Comparison of ENCODE assay signal across 1 cellular context in the genomic region with DNA sequence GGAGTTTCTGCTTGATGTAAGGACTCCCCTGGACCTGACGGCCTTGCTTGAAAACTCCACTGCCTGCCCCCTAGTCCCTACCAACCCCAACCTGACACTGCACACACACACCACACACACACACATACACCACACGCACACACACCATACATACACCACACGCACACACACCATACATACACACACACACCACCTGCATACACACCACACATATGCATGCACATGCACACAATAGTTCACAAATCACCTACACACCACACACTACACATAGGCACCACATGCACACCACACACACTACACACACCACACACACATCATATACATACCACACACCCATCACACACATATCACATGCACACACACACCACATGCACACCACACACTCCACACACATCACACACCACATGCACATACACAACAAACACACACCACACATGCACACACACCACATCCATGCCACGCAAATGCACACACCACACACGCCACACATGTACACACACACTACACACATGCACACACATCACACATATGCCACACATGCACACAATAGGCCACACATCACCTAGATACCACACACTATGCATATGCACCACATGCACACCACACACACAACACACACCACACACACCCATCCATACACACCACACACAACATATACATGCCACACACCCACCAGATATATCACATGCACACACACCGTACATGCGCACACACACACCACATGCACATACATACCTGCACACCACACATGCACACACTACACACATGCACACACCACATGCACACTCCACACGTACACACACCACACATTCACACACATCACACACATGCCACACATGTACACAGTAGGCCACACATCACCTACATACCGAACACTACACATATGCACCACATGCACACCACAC.
A peak's percentile ranks its signal among the peaks of the same experiment; 100 is the strongest.
TF ChIP-seq lines count a peak whose summit lies in the region.

No MANE protein-coding gene starts in this region.

TF ChIP-seq in HepG2, 621 proteins besides CTCF, POLR2A, EP300 and RAD21 (continued from another document and continues in another):
- no peak for TF ChIP-seq SETDB1 (CRISPR knock-in tag; IDR thresholded peaks at IDR 0.05; ENCODE audit: borderline replicate concordance)
- no peak for TF ChIP-seq ZNF670 (CRISPR knock-in tag; IDR thresholded peaks at IDR 0.05; ENCODE audit: borderline replicate concordance)
- no peak for TF ChIP-seq JDP2 (CRISPR knock-in tag; IDR thresholded peaks at IDR 0.05; ENCODE audit: borderline replicate concordance)
- no peak for TF ChIP-seq GTF3A (CRISPR knock-in tag; conservative IDR thresholded peaks at IDR 0.05)
- TF ChIP-seq FOXA1 (IDR thresholded peaks at IDR 0.05): no peak
- TF ChIP-seq FOXA1 (CRISPR knock-in tag; IDR thresholded peaks at IDR 0.05): no peak
- no peak for TF ChIP-seq HES4 (CRISPR knock-in tag; IDR thresholded peaks at IDR 0.05; ENCODE audit: borderline replicate concordance)
- TF ChIP-seq, protein P1, sequence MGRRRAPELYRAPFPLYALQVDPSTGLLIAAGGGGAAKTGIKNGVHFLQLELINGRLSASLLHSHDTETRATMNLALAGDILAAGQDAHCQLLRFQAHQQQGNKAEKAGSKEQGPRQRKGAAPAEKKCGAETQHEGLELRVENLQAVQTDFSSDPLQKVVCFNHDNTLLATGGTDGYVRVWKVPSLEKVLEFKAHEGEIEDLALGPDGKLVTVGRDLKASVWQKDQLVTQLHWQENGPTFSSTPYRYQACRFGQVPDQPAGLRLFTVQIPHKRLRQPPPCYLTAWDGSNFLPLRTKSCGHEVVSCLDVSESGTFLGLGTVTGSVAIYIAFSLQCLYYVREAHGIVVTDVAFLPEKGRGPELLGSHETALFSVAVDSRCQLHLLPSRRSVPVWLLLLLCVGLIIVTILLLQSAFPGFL (CRISPR knock-in tag; IDR thresholded peaks at IDR 0.05): no peak
- TF ChIP-seq CREBL2 (CRISPR knock-in tag; IDR thresholded peaks at IDR 0.05; ENCODE audit: borderline replicate concordance): no peak
- TF ChIP-seq ZNF451 (CRISPR knock-in tag; IDR thresholded peaks at IDR 0.05): 0 out of 2 replicates have a peak, but pooled peaks have one; percentile 12
- TF ChIP-seq MIER2 (CRISPR knock-in tag; IDR thresholded peaks at IDR 0.05): no peak
- TF ChIP-seq AGO2 (optimal IDR thresholded peaks at IDR 0.05; ENCODE audit: low read depth, low read length): no peak
- TF ChIP-seq, protein P2, sequence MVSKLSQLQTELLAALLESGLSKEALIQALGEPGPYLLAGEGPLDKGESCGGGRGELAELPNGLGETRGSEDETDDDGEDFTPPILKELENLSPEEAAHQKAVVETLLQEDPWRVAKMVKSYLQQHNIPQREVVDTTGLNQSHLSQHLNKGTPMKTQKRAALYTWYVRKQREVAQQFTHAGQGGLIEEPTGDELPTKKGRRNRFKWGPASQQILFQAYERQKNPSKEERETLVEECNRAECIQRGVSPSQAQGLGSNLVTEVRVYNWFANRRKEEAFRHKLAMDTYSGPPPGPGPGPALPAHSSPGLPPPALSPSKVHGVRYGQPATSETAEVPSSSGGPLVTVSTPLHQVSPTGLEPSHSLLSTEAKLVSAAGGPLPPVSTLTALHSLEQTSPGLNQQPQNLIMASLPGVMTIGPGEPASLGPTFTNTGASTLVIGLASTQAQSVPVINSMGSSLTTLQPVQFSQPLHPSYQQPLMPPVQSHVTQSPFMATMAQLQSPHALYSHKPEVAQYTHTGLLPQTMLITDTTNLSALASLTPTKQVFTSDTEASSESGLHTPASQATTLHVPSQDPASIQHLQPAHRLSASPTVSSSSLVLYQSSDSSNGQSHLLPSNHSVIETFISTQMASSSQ (IDR thresholded peaks at IDR 0.05; ENCODE audit: low read depth): no peak
- TF ChIP-seq, protein P2 (CRISPR knock-in tag; IDR thresholded peaks at IDR 0.05; ENCODE audit: borderline replicate concordance): no peak
- no peak for TF ChIP-seq KLF9 (CRISPR knock-in tag; IDR thresholded peaks at IDR 0.05; ENCODE audit: low read depth)
- TF ChIP-seq HDAC2 (CRISPR knock-in tag; IDR thresholded peaks at IDR 0.05): no peak
- no peak for TF ChIP-seq ZNF558 (CRISPR knock-in tag; IDR thresholded peaks at IDR 0.05; ENCODE audit: borderline replicate concordance)
- TF ChIP-seq, protein P3, sequence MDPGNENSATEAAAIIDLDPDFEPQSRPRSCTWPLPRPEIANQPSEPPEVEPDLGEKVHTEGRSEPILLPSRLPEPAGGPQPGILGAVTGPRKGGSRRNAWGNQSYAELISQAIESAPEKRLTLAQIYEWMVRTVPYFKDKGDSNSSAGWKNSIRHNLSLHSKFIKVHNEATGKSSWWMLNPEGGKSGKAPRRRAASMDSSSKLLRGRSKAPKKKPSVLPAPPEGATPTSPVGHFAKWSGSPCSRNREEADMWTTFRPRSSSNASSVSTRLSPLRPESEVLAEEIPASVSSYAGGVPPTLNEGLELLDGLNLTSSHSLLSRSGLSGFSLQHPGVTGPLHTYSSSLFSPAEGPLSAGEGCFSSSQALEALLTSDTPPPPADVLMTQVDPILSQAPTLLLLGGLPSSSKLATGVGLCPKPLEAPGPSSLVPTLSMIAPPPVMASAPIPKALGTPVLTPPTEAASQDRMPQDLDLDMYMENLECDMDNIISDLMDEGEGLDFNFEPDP (CRISPR knock-in tag; conservative IDR thresholded peaks at IDR 0.05): no peak
- TF ChIP-seq AKAP8 (CRISPR knock-in tag; IDR thresholded peaks at IDR 0.05): no peak
- TF ChIP-seq, protein P4, sequence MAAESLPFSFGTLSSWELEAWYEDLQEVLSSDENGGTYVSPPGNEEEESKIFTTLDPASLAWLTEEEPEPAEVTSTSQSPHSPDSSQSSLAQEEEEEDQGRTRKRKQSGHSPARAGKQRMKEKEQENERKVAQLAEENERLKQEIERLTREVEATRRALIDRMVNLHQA (CRISPR knock-in tag; IDR thresholded peaks at IDR 0.05): no peak
- TF ChIP-seq ZNF503 (CRISPR knock-in tag; IDR thresholded peaks at IDR 0.05): no peak
- TF ChIP-seq, protein P5, sequence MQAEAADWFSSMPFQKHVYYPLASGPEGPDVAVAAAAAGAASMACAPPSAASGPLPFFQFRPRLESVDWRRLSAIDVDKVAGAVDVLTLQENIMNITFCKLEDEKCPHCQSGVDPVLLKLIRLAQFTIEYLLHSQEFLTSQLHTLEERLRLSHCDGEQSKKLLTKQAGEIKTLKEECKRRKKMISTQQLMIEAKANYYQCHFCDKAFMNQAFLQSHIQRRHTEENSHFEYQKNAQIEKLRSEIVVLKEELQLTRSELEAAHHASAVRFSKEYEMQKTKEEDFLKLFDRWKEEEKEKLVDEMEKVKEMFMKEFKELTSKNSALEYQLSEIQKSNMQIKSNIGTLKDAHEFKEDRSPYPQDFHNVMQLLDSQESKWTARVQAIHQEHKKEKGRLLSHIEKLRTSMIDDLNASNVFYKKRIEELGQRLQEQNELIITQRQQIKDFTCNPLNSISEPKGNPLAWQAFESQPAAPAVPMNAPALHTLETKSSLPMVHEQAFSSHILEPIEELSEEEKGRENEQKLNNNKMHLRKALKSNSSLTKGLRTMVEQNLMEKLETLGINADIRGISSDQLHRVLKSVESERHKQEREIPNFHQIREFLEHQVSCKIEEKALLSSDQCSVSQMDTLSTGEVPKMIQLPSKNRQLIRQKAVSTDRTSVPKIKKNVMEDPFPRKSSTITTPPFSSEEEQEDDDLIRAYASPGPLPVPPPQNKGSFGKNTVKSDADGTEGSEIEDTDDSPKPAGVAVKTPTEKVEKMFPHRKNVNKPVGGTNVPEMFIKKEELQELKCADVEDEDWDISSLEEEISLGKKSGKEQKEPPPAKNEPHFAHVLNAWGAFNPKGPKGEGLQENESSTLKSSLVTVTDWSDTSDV (CRISPR knock-in tag; IDR thresholded peaks at IDR 0.05): no peak
- TF ChIP-seq DNMT3B (CRISPR knock-in tag; conservative IDR thresholded peaks at IDR 0.05): no peak
- TF ChIP-seq KDM1A (CRISPR knock-in tag; IDR thresholded peaks at IDR 0.05): no peak
- no peak for TF ChIP-seq GPBP1L1 (CRISPR knock-in tag; IDR thresholded peaks at IDR 0.05)
- TF ChIP-seq GATAD2A (CRISPR knock-in tag; IDR thresholded peaks at IDR 0.05): no peak
- no peak for TF ChIP-seq ZNF598 (CRISPR knock-in tag; IDR thresholded peaks at IDR 0.05; ENCODE audit: borderline replicate concordance)
- TF ChIP-seq TCF12 (IDR thresholded peaks at IDR 0.05): no peak
- no peak for TF ChIP-seq TCF12 (CRISPR knock-in tag; IDR thresholded peaks at IDR 0.05)
- no peak for TF ChIP-seq ZNF383 (CRISPR knock-in tag; IDR thresholded peaks at IDR 0.05; ENCODE audit: borderline replicate concordance)
- TF ChIP-seq MYC (CRISPR knock-in tag; IDR thresholded peaks at IDR 0.05; ENCODE audit: borderline replicate concordance): no peak
- TF ChIP-seq ZNF510 (CRISPR knock-in tag; IDR thresholded peaks at IDR 0.05; ENCODE audit: low read depth): no peak
- no peak for TF ChIP-seq CBX5 (CRISPR knock-in tag; IDR thresholded peaks at IDR 0.05; ENCODE audit: borderline replicate concordance)
- TF ChIP-seq UBTF (CRISPR knock-in tag; IDR thresholded peaks at IDR 0.05): no peak
- TF ChIP-seq IKZF1 (IDR thresholded peaks at IDR 0.05): 0 out of 2 replicates have a peak, but pooled peaks have one; percentile 19
- no peak for TF ChIP-seq ZNF543 (CRISPR knock-in tag; IDR thresholded peaks at IDR 0.05)
- no peak for TF ChIP-seq CBFB (CRISPR knock-in tag; IDR thresholded peaks at IDR 0.05)
- no peak for TF ChIP-seq MAX (IDR thresholded peaks at IDR 0.05)
- no peak for TF ChIP-seq ZNF232 (CRISPR knock-in tag; IDR thresholded peaks at IDR 0.05; ENCODE audit: borderline replicate concordance)
- TF ChIP-seq ZNF337 (CRISPR knock-in tag; IDR thresholded peaks at IDR 0.05; ENCODE audit: borderline replicate concordance, low read depth): no peak
- TF ChIP-seq, protein P6, sequence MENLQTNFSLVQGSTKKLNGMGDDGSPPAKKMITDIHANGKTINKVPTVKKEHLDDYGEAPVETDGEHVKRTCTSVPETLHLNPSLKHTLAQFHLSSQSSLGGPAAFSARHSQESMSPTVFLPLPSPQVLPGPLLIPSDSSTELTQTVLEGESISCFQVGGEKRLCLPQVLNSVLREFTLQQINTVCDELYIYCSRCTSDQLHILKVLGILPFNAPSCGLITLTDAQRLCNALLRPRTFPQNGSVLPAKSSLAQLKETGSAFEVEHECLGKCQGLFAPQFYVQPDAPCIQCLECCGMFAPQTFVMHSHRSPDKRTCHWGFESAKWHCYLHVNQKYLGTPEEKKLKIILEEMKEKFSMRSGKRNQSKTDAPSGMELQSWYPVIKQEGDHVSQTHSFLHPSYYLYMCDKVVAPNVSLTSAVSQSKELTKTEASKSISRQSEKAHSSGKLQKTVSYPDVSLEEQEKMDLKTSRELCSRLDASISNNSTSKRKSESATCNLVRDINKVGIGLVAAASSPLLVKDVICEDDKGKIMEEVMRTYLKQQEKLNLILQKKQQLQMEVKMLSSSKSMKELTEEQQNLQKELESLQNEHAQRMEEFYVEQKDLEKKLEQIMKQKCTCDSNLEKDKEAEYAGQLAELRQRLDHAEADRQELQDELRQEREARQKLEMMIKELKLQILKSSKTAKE (CRISPR knock-in tag; IDR thresholded peaks at IDR 0.05; ENCODE audit: borderline replicate concordance): 0 out of 2 replicates have a peak, but pooled peaks have one; percentile 31
- TF ChIP-seq ZMAT3 (CRISPR knock-in tag; conservative IDR thresholded peaks at IDR 0.05): no peak
